ENCODE assay signal across 12 cellular contexts in the genomic region with DNA sequence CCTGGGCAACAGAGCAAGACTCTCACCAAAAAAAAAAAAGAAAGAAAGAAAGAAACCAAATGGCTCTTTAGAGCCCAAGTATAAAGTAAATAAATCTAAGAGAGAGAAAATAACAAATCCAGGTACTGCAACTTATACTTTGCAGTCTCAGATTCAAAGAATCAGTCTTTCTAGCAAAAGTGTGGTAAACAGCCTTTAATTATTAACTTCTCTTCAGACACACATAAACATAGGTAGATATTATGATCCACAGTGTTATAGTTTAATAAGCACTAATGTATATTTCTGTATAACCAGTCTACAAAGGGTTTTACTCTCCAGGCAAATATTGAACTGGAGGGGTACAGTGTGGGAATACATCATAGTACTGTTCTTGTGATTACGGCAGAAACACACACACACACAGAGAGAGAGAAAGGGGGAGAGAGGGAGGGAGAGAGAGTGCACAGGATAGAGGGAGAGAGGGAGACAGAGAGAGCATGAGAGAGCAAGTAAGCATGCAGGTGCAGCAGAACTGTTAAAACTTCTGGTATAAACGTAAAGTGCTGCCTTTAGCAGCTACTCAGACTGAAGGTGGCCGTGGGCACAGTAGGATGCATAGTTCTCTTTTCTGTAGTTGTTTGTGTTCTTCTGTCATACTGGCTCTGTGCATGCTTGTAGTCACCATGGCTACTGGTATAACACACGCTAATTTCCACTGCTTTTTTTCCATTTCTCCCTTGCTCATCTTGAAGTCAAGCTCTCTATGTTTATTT. TPM values are rescaled to one million over a fixed set of nuclear protein-coding genes. Genes with fewer than 3 reads are reported as not detected.
A peak's percentile ranks its signal among the peaks of the same experiment; 100 is the strongest.
DNase-seq lines count a peak whose midpoint lies in the region; ATAC-seq and TF ChIP-seq lines count a peak whose summit lies in the region.
"Had no signal": no experiment of that assay in that cellular context is flagged by ENCODE, and none has a peak within 500 bp of the region (broad histone marks: within the 10 kb centered on the region; RNA-seq: fewer than 3 reads in every experiment).

No MANE protein-coding gene starts in this region.

- peak; percentile 41 to 68 for ATAC-seq in right cardiac atrium
- ATAC-seq in HG03175 (IDR thresholded peaks at IDR 0.05; ENCODE audit: unreplicated experiment) = peak; percentile 95
- no peak for ATAC-seq in left lobe of liver

- intact Hi-C loops in right cardiac atrium (cut with DNase I) (no loop called here), cardiac septum (cut with DNase I) (no loop called here), dorsolateral prefrontal cortex (cut with DNase I) (no loop called here)

- WGBS in right cardiac atrium = 58% methylated on average over 4 of the region's 4 CpGs

- H3K27ac ChIP-seq in right cardiac atrium (ENCODE audit: low read length) (no peak overlapping the region), dorsolateral prefrontal cortex (peak overlapping the region in 51 of 59 donors; percentile 1 to 79 (median 57))
- H3K27ac ChIP-seq: HL-60 had no signal

- H3K4me3 ChIP-seq in right cardiac atrium (ENCODE audit: low read length) (no peak overlapping the region), dorsolateral prefrontal cortex (peak overlapping the region in 6 of 59 donors; percentile 8 to 28 (median 15))

- no peaks in the 10 kb centered on the region for H3K9me3 ChIP-seq in right cardiac atrium (ENCODE audit: control insufficient read depth, low read length)

- H3K27me3 ChIP-seq in right cardiac atrium (ENCODE audit: control insufficient read depth, insufficient read depth) (no peaks in the 10 kb centered on the region), dorsolateral prefrontal cortex (no peaks in the 10 kb centered on the region)

- no peaks in the 10 kb centered on the region for H3K4me1 ChIP-seq in right cardiac atrium (ENCODE audit: control insufficient read depth, insufficient read depth, low read length)

- DNase-seq in right cardiac atrium (no peak), cardiac septum (ENCODE audit: low spot score) (no peak), dorsolateral prefrontal cortex (no peak), GF-D8 (lab: John Stamatoyannopoulos, UW) (no peak), left lobe of liver (ENCODE audit: low spot score) (no peak), putamen (ENCODE audit: low spot score) (no peak)
- no peak for DNase-seq in activated T-cell treated with anti-CD3 and anti-CD28 coated beads, Interleukin-2, amount 50 U/mL, for 1 hour
- DNase-seq: AML-193; effector CD4-positive, alpha-beta T cell; stimulated activated CD8-positive, alpha-beta memory T cell treated with anti-CD3 and anti-CD28 coated beads, Interleukin-4, amount 100 ng/mL, for 48 hours had no signal

- TF ChIP-seq CTCF in dorsolateral prefrontal cortex (IDR thresholded peaks at IDR 0.05 in 54 of 56, conservative IDR thresholded peaks at IDR 0.05 in 2 of 56; ENCODE audit: low read depth in 1 of 56, partially characterized antibody in 56 of 56) = no peak

RNA-seq across cellular contexts. Expression of a gene that starts 32.3 kb away (rescaled TPM):
- 10 to 100 TPM; 16.0 to 23.6 (median 19.7) TPM for total RNA-seq in right cardiac atrium
- polyA plus RNA-seq in right cardiac atrium = 7.8 TPM
- 22.2 TPM for total RNA-seq in cardiac septum
- 10 to 100 TPM; 30.2 to 76.1 (median 44.7) TPM for total RNA-seq in dorsolateral prefrontal cortex
- total RNA-seq in left lobe of liver = 3.1 TPM
